In genomic region chr17:31522987-31523495, GRCh38 we compare ENCODE assay signal across 19 cellular contexts.
DNase-seq lines count a peak whose midpoint lies in the region; ATAC-seq, FAIRE-seq and TF ChIP-seq lines count a peak whose summit lies in the region.
"Had no signal": no experiment of that assay in that cellular context is flagged by ENCODE, and none has a peak within 500 bp of the region (broad histone marks: within the 10 kb centered on the region; RNA-seq: fewer than 3 reads in every experiment).

No MANE protein-coding gene starts in this region.

- no peak overlapping the region for H2AK5ac ChIP-seq in H9 (ENCODE audit: insufficient read length, low read length)

- no peaks in the 10 kb centered on the region for H3K4me1 ChIP-seq in H9 (ENCODE audit: insufficient read depth, low read length)
- H3K4me1 ChIP-seq in osteoblast (ENCODE audit: insufficient read depth, low read length): peaks cover 15% of the 10 kb centered on the region

- H3K9me3 ChIP-seq in H9 (ENCODE audit: control insufficient read depth, low read depth, low read length) (peaks cover 11% of the 10 kb centered on the region), osteoblast (ENCODE audit: low read depth, low read length) (peaks cover 4% of the 10 kb centered on the region)

- no peaks in the 10 kb centered on the region for H4K20me1 ChIP-seq in H9 (ENCODE audit: control insufficient read depth, insufficient read depth, insufficient read length)
- H4K20me1 ChIP-seq in osteoblast (ENCODE audit: insufficient read depth, low read length): no peaks in the 10 kb centered on the region

- H2AFZ ChIP-seq in H9 (ENCODE audit: low read length) (no peak overlapping the region), osteoblast (ENCODE audit: low read length) (no peak overlapping the region)

- no peak overlapping the region for H2BK12ac ChIP-seq in H9 (ENCODE audit: insufficient read length, low read depth, low read length)

- H3K36me3 ChIP-seq in bronchial epithelial cell (ENCODE audit: control insufficient read depth, insufficient read depth, low read length) (peaks cover 15% of the 10 kb centered on the region), osteoblast (ENCODE audit: insufficient read depth, low read length) (no peaks in the 10 kb centered on the region)

- no CpG with 5 or more reads among the region's 9 CpGs for WGBS in H9 (ENCODE audit: extremely low coverage, insufficient read length, low lambda C conversion rate)

- no peaks in the 10 kb centered on the region for H3K27me3 ChIP-seq in H9 (ENCODE audit: insufficient read depth, low read length)
- H3K27me3 ChIP-seq in bronchial epithelial cell (ENCODE audit: control insufficient read depth, insufficient read depth, low read length): no peaks in the 10 kb centered on the region
- no peaks in the 10 kb centered on the region for H3K27me3 ChIP-seq in osteoblast (ENCODE audit: insufficient read depth, low read length)

- H3K23me2 ChIP-seq in H9 (ENCODE audit: insufficient read length, low read depth, low read length, poor library complexity, severe bottlenecking): no peaks in the 10 kb centered on the region

- H4K91ac ChIP-seq in H9 (ENCODE audit: insufficient read length, low read depth, low read length): no peak overlapping the region

- H2BK5ac ChIP-seq in H9 (ENCODE audit: insufficient read length, low read length): no peak overlapping the region

- H2BK120ac ChIP-seq in H9 (ENCODE audit: low read depth, low read length, poor library complexity, severe bottlenecking): no peak overlapping the region

- no peak overlapping the region for H4K5ac ChIP-seq in H9 (ENCODE audit: insufficient read length, low read depth, low read length)

- H3K9me3 Mint-ChIP-seq in H9: no peaks in the 10 kb centered on the region
- H3K9me3 Mint-ChIP-seq: CD4-positive, alpha-beta memory T cell had no signal

- no peak overlapping the region for H3K27ac Mint-ChIP-seq in H9
- H3K27ac Mint-ChIP-seq: B cell; CD4-positive, alpha-beta memory T cell had no signal

- H2BK20ac ChIP-seq in H9 (ENCODE audit: low read depth, low read length, poor library complexity, severe bottlenecking): no peak overlapping the region

- FAIRE-seq in bronchial epithelial cell (lab: Jason Lieb, UNC): peak; percentile 52
- FAIRE-seq: GM12892, GM18507, HTR-8/SVneo had no signal

- no peak overlapping the region for H3K14ac ChIP-seq in H9 (ENCODE audit: insufficient read depth, low read length)

- H3K56ac ChIP-seq in H9 (ENCODE audit: insufficient read length, low read depth, low read length): no peak overlapping the region

- H3K9ac ChIP-seq in H9 (ENCODE audit: extremely low read depth, insufficient read length, low read length): no peak overlapping the region

- no peak overlapping the region for H2BK15ac ChIP-seq in H9 (ENCODE audit: low read depth, low read length)

- no peak overlapping the region for H3K4me3 Mint-ChIP-seq in H9
- H3K4me3 Mint-ChIP-seq: B cell; CD4-positive, alpha-beta memory T cell had no signal

- ATAC-seq in GM18858 (IDR thresholded peaks at IDR 0.05; ENCODE audit: unreplicated experiment): no peak

- H3K79me1 ChIP-seq in H9 (ENCODE audit: insufficient read depth, low read depth, low read length, poor library complexity, severe bottlenecking): no peaks in the 10 kb centered on the region

- H3K18ac ChIP-seq in H9 (ENCODE audit: insufficient read length, low read depth, low read length): no peak overlapping the region

- DNase-seq in H9: peak; percentile 24
- DNase-seq in bronchial epithelial cell (ENCODE audit: low read depth): no peak
- peak; percentile 52 for DNase-seq in osteoblast (ENCODE audit: insufficient read length, low spot score, missing footprints)
- peak in 1 of 49 donors; percentile 79 for DNase-seq in substantia nigra (lab: John Stamatoyannopoulos, UW)
- no peak for DNase-seq in C1 segment of cervical spinal cord (lab: John Stamatoyannopoulos, UW)
- no peak for DNase-seq in GM20000 (ENCODE audit: low spot score)
- DNase-seq: CD4-positive, alpha-beta memory T cell; DMS153; DMS79; GDM1; GOT3; H7; KG1 had no signal

- no peak overlapping the region for H3K4ac ChIP-seq in H9 (ENCODE audit: low read depth, low read length)

- H4K8ac ChIP-seq in H9 (replicated peaks; ENCODE audit: insufficient read length, low read depth, low read length): no peak overlapping the region

- peaks cover 2 to 3% of the 10 kb centered on the region in 2 experiments; a peak in 2 of 4 replicates for H3K4me1 Mint-ChIP-seq in H9

- no peaks in the 10 kb centered on the region for H3K27me3 Mint-ChIP-seq in H9 (ENCODE audit: low read depth)
- H3K27me3 Mint-ChIP-seq: B cell; CD4-positive, alpha-beta memory T cell had no signal

- H3K79me2 ChIP-seq in H9 (ENCODE audit: insufficient read depth, low read length) (no peaks in the 10 kb centered on the region), osteoblast (ENCODE audit: insufficient read depth, low read length) (no peaks in the 10 kb centered on the region)

- no peak for TF ChIP-seq CTCF in H9 (conservative IDR thresholded peaks at IDR 0.05)
- no peak for TF ChIP-seq CTCF in bronchial epithelial cell (IDR thresholded peaks at IDR 0.05; ENCODE audit: insufficient read depth, low read length, severe bottlenecking)
- TF ChIP-seq CTCF in osteoblast (IDR thresholded peaks at IDR 0.05; ENCODE audit: extremely low read depth, low read depth, low read length): no peak
- no peak for TF ChIP-seq CTCF in GM20000 (IDR thresholded peaks at IDR 0.05; ENCODE audit: extremely low read depth, missing control alignments)

- H3K4me3 ChIP-seq in bronchial epithelial cell (ENCODE audit: low read depth, low read length) (no peak overlapping the region), osteoblast (ENCODE audit: insufficient read depth, low read length) (no peak overlapping the region)

- no peak overlapping the region for H3K23ac ChIP-seq in H9 (ENCODE audit: insufficient read length, low read depth, low read length)

- H3T11ph ChIP-seq in H9 (ENCODE audit: low read length): no peak overlapping the region

- H3K27ac ChIP-seq in H9 (ENCODE audit: insufficient read length, low read depth, low read length): no peak overlapping the region
- H3K27ac ChIP-seq in osteoblast (ENCODE audit: low read depth, low read length): no peak overlapping the region
- H3K27ac ChIP-seq in substantia nigra (ENCODE audit: low read depth, low read length, poor library complexity, severe bottlenecking): peak overlapping the region; percentile 9
- H3K27ac ChIP-seq: C4-2B had no signal

- H3K36me3 Mint-ChIP-seq in H9 (ENCODE audit: insufficient read depth in 1 of 3, low read depth in 3 of 3): peaks cover 17 to 45% (median 18%) of the 10 kb centered on the region in 3 experiments; a peak in 6 of 7 replicates

- no peak overlapping the region for H3K4me2 ChIP-seq in H9 (ENCODE audit: insufficient read depth, insufficient read length, low read length)
- H3K4me2 ChIP-seq in osteoblast (ENCODE audit: insufficient read depth, low read length): no peak overlapping the region

Comparison
In these comparisons a context has a peak if more than half of its experiments do, and no peak if none do; other contexts are left out.
1. DNase-seq: peak in H9 (single experiment) and osteoblast (single experiment); none in bronchial epithelial cell (single experiment), C1 segment of cervical spinal cord (0 of 14) and GM20000 (single experiment).